Comparison of ENCODE assay signal across 8 cellular contexts in genomic region chr12:52278931-52279682, GRCh38. TPM values are rescaled to one million over a fixed set of nuclear protein-coding genes. Genes with fewer than 3 reads are reported as not detected.
A peak's percentile ranks its signal among the peaks of the same experiment; 100 is the strongest.
DNase-seq lines count a peak whose midpoint lies in the region; ATAC-seq and TF ChIP-seq lines count a peak whose summit lies in the region.

No MANE protein-coding gene starts in this region.

- ATAC-seq in HG03354 (IDR thresholded peaks at IDR 0.05; ENCODE audit: poor library complexity, severe bottlenecking, unreplicated experiment): peak; percentile 79
- ATAC-seq in naive thymus-derived CD4-positive, alpha-beta T cell: peak; percentile 90

- peak overlapping the region; percentile 36; the same call in 1 of the 2 replicates for H3K9ac ChIP-seq in OCI-LY3 (ENCODE audit: low read length)

- H3K4me1 ChIP-seq in OCI-LY3 (ENCODE audit: low read length): peaks cover 4% of the 10 kb centered on the region
- no peaks in the 10 kb centered on the region for H3K4me1 ChIP-seq in naive thymus-derived CD4-positive, alpha-beta T cell (ENCODE audit: control insufficient read depth in 2 of 2, insufficient read depth in 2 of 2, low read length in 2 of 2)

- H3K4me1 Mint-ChIP-seq in naive thymus-derived CD4-positive, alpha-beta T cell: peaks cover 0 to 15% (median 5%) of the 10 kb centered on the region in 7 donors

- H3K9me3 Mint-ChIP-seq in naive thymus-derived CD4-positive, alpha-beta T cell: no peaks in the 10 kb centered on the region

- no peak overlapping the region for H3K27ac Mint-ChIP-seq in naive thymus-derived CD4-positive, alpha-beta T cell

- no peak overlapping the region for H3K27ac ChIP-seq in OCI-LY3 (ENCODE audit: low read length)
- H3K27ac ChIP-seq in naive thymus-derived CD4-positive, alpha-beta T cell (ENCODE audit: low read depth, low read length): no peak overlapping the region

- H2AFZ ChIP-seq in OCI-LY3 (ENCODE audit: low read depth, low read length): peak overlapping the region; percentile 80

- peaks cover 32% of the 10 kb centered on the region for H3K27me3 ChIP-seq in OCI-LY3 (ENCODE audit: low read depth, low read length)
- H3K27me3 ChIP-seq in naive thymus-derived CD4-positive, alpha-beta T cell (ENCODE audit: control insufficient read depth in 2 of 2, insufficient read depth in 2 of 2, low read length in 2 of 2): peaks cover 0 to 5% of the 10 kb centered on the region in 2 donors

- H4K20me1 ChIP-seq in OCI-LY3 (ENCODE audit: insufficient read depth, low read length): no peaks in the 10 kb centered on the region

- peak overlapping the region in 6 of 10 donors; percentile 1 to 56 (median 25) for H3K4me3 Mint-ChIP-seq in naive thymus-derived CD4-positive, alpha-beta T cell

- POLR2A ChIA-PET in naive thymus-derived CD4-positive, alpha-beta T cell (lab: Charles Lee): no interaction called here

- intact Hi-C loops in naive thymus-derived CD4-positive, alpha-beta T cell (cut with micrococcal nuclease): loop anchor here (2.0 kb wide), 2 partner anchors 56 to 122 kb away; no protein-coding TSS in a partner anchor

- no peaks in the 10 kb centered on the region for H3K36me3 Mint-ChIP-seq in naive thymus-derived CD4-positive, alpha-beta T cell

- TF ChIP-seq CTCF in OCI-LY3 (IDR thresholded peaks at IDR 0.05; ENCODE audit: low read depth, low read length): peak; percentile 86

- peak overlapping the region; percentile 74 for H3K4me3 ChIP-seq in OCI-LY3 (ENCODE audit: low read length)
- no peak overlapping the region for H3K4me3 ChIP-seq in naive thymus-derived CD4-positive, alpha-beta T cell (ENCODE audit: low read length)

- no peaks in the 10 kb centered on the region for H3K9me3 ChIP-seq in OCI-LY3 (ENCODE audit: insufficient read depth, low read length)
- no peaks in the 10 kb centered on the region for H3K9me3 ChIP-seq in naive thymus-derived CD4-positive, alpha-beta T cell (ENCODE audit: control insufficient read depth in 2 of 3, low read length in 3 of 3)

- CTCF ChIA-PET in naive thymus-derived CD4-positive, alpha-beta T cell (lab: Charles Lee): interaction anchor here (0.6 to 2.0 kb wide), 12 partner anchors 13 to 601 kb away, joined by 3 to 6 read pairs (median 4); no protein-coding TSS in a partner anchor

- no peaks in the 10 kb centered on the region for H3K79me2 ChIP-seq in OCI-LY3 (ENCODE audit: low read length)

- H3K27me3 Mint-ChIP-seq in naive thymus-derived CD4-positive, alpha-beta T cell: peaks cover 13 to 54% (median 31%) of the 10 kb centered on the region in 5 donors

- DNase-seq in NCI-H187 (lab: John Stamatoyannopoulos, UW) (peak; percentile 40 to 44), NCI-H187 treated with DMSO at 0.1 percent for 48 hours (lab: John Stamatoyannopoulos, UW) (no peak), fibroblast of gingiva (ENCODE audit: low read depth) (peak; percentile 67)
- DNase-seq in activated T-cell treated with anti-CD3 and anti-CD28 coated beads, Interleukin-2, amount 50 U/mL, for 1 hour: peak; percentile 77
- peak; percentile 35 to 85 (median 62) for DNase-seq in naive thymus-derived CD4-positive, alpha-beta T cell
- peak; percentile 22 to 52 for DNase-seq in stimulated activated CD8-positive, alpha-beta memory T cell treated with anti-CD3 and anti-CD28 coated beads, Interleukin-7, amount 100 ng/mL, for 48 hours (ENCODE audit: extremely low read depth in 1 of 2, low read depth in 1 of 2)

- H3K36me3 ChIP-seq in OCI-LY3 (replicated peaks; ENCODE audit: low read depth, low read length): no peaks in the 10 kb centered on the region
- H3K36me3 ChIP-seq in naive thymus-derived CD4-positive, alpha-beta T cell (ENCODE audit: control insufficient read depth in 2 of 3, insufficient read depth in 3 of 3, low read length in 3 of 3): no peaks in the 10 kb centered on the region

- H3K4me2 ChIP-seq in OCI-LY3 (ENCODE audit: low read length): peak overlapping the region; percentile 86

RNA-seq across cellular contexts. Expression of gene KRT86, which starts 4.7 kb away (rescaled TPM):
- total RNA-seq in naive thymus-derived CD4-positive, alpha-beta T cell: 1 to 10 TPM in 1 of 5 experiments, under 1 TPM in 1, not detected in 3; 0.13 to 1.5 TPM
- not detected for polyA plus RNA-seq in naive thymus-derived CD4-positive, alpha-beta T cell

RNA-seq across cellular contexts. Expression of gene KRT81, which starts 12.2 kb away (rescaled TPM):
- under 1 TPM in 2 of 5 experiments, not detected in 3; 0.15 to 0.21 TPM for total RNA-seq in naive thymus-derived CD4-positive, alpha-beta T cell
- polyA plus RNA-seq in naive thymus-derived CD4-positive, alpha-beta T cell: not detected

RNA-seq across cellular contexts. Expression of gene KRT83, which starts 42.1 kb away (rescaled TPM):
- total RNA-seq in naive thymus-derived CD4-positive, alpha-beta T cell: not detected
- not detected for polyA plus RNA-seq in naive thymus-derived CD4-positive, alpha-beta T cell

RNA-seq across cellular contexts. Expression of gene KRT7, which starts 46.1 kb away (rescaled TPM):
- 10 to 100 TPM in 1 of 5 experiments, not detected in 4; 36.1 TPM for total RNA-seq in naive thymus-derived CD4-positive, alpha-beta T cell
- polyA plus RNA-seq in naive thymus-derived CD4-positive, alpha-beta T cell: not detected
